ENCODE assay signal across 8 cellular contexts in genomic region chr19:46299004-46299509, GRCh38. TPM values are rescaled to one million over a fixed set of nuclear protein-coding genes. Genes with fewer than 3 reads are reported as not detected.
DNase-seq lines count a peak whose midpoint lies in the region; ATAC-seq and TF ChIP-seq lines count a peak whose summit lies in the region.

No MANE protein-coding gene starts in this region.

- H3K27ac Mint-ChIP-seq in neural progenitor cell: no peak overlapping the region

- H3K36me3 ChIP-seq in ACC112 (ENCODE audit: insufficient read depth, low read length) (no peaks in the 10 kb centered on the region), KMS-11 (ENCODE audit: insufficient read depth) (no peaks in the 10 kb centered on the region), SJCRH30 (no peaks in the 10 kb centered on the region), neural progenitor cell (no peaks in the 10 kb centered on the region)

- H3K4me1 ChIP-seq in ACC112 (ENCODE audit: control insufficient read depth, insufficient read depth, low read length, unreplicated experiment) (peaks cover 38% of the 10 kb centered on the region), KMS-11 (ENCODE audit: low read depth, poor library complexity, severe bottlenecking) (peaks cover 9% of the 10 kb centered on the region), SJCRH30 (peaks cover 30% of the 10 kb centered on the region), neural progenitor cell (peaks cover 45% of the 10 kb centered on the region)

- peak overlapping the region; percentile 21; the same call in 1 of the 2 replicates for H3K27ac ChIP-seq in ACC112 (ENCODE audit: low read depth, low read length)
- no peak overlapping the region for H3K27ac ChIP-seq in KMS-11
- H3K27ac ChIP-seq in SJCRH30: no peak overlapping the region
- H3K27ac ChIP-seq in neural progenitor cell: no peak overlapping the region

- ATAC-seq in HG02588 (IDR thresholded peaks at IDR 0.05; ENCODE audit: unreplicated experiment) (no peak), GM21360 (IDR thresholded peaks at IDR 0.05; ENCODE audit: unreplicated experiment) (no peak), GM18868 (IDR thresholded peaks at IDR 0.05; ENCODE audit: unreplicated experiment) (no peak)

- H3K27me3 ChIP-seq in ACC112 (ENCODE audit: insufficient read depth, low read length): no peaks in the 10 kb centered on the region
- H3K27me3 ChIP-seq in KMS-11 (ENCODE audit: insufficient read depth, low read depth): peaks cover 16% of the 10 kb centered on the region; the same call in 1 of the 2 replicates
- H3K27me3 ChIP-seq in SJCRH30: no peaks in the 10 kb centered on the region
- peaks cover 7% of the 10 kb centered on the region for H3K27me3 ChIP-seq in neural progenitor cell

- H2AFZ ChIP-seq in ACC112 (ENCODE audit: low read length, unreplicated experiment) (no peak overlapping the region), KMS-11 (ENCODE audit: low read depth) (no peak overlapping the region), neural progenitor cell (replicated peaks) (no peak overlapping the region)

- H3K27me3 Mint-ChIP-seq in neural progenitor cell (ENCODE audit: insufficient read depth, low read depth): peaks cover 5% of the 10 kb centered on the region

- H3F3A ChIP-seq in neural progenitor cell (ENCODE audit: low read depth): peaks cover 35% of the 10 kb centered on the region

- peaks cover 32% of the 10 kb centered on the region for H3K4me1 Mint-ChIP-seq in neural progenitor cell

- H3K9ac ChIP-seq in KMS-11: no peak overlapping the region
- H3K9ac ChIP-seq in neural progenitor cell: no peak overlapping the region

- no peak for TF ChIP-seq CTCF in KMS-11 (conservative IDR thresholded peaks at IDR 0.05; ENCODE audit: low read depth, low read length)
- TF ChIP-seq CTCF in fibroblast of mammary gland (conservative IDR thresholded peaks at IDR 0.05; ENCODE audit: control insufficient read depth, insufficient read depth, low read depth, low read length): no peak
- TF ChIP-seq CTCF in neural progenitor cell (IDR thresholded peaks at IDR 0.05): no peak

- H4K20me1 ChIP-seq in KMS-11 (ENCODE audit: insufficient read depth) (no peaks in the 10 kb centered on the region), neural progenitor cell (ENCODE audit: low read depth) (no peaks in the 10 kb centered on the region)

- H3K4me3 ChIP-seq in ACC112 (ENCODE audit: low read depth, low read length) (peak overlapping the region; percentile 76), KMS-11 (IDR thresholded peaks at IDR 0.05; ENCODE audit: insufficient read depth, low read depth, low read length) (no peak overlapping the region), SJCRH30 (peak overlapping the region; percentile 7), fibroblast of mammary gland (ENCODE audit: control insufficient read depth, low read depth, low read length) (peak overlapping the region; percentile 61), neural progenitor cell (no peak overlapping the region)

- H3K9me3 ChIP-seq in SJCRH30 (replicated peaks) (no peaks in the 10 kb centered on the region), neural progenitor cell (ENCODE audit: low read depth) (no peaks in the 10 kb centered on the region)

- H3K9me3 Mint-ChIP-seq in neural progenitor cell: peaks cover 2% of the 10 kb centered on the region

- peak overlapping the region; percentile 24 for H3K4me3 Mint-ChIP-seq in neural progenitor cell

- peaks cover 7% of the 10 kb centered on the region for H3K79me2 ChIP-seq in ACC112 (ENCODE audit: control insufficient read depth, insufficient read depth, low read length, unreplicated experiment)
- no peaks in the 10 kb centered on the region for H3K79me2 ChIP-seq in KMS-11 (ENCODE audit: insufficient read depth, low read depth)
- H3K79me2 ChIP-seq in neural progenitor cell (ENCODE audit: low read depth): peaks cover 20% of the 10 kb centered on the region

- peak; percentile 93 to 95 for DNase-seq in SJCRH30
- peak; percentile 88 for DNase-seq in fibroblast of mammary gland (ENCODE audit: low read depth)
- no peak for DNase-seq in neural progenitor cell (ENCODE audit: low spot score)

- H3K36me3 Mint-ChIP-seq in neural progenitor cell: no peaks in the 10 kb centered on the region

- peak overlapping the region; percentile 54; the same call in 1 of the 2 replicates for H3K4me2 ChIP-seq in KMS-11
- peak overlapping the region; percentile 98 for H3K4me2 ChIP-seq in neural progenitor cell

RNA-seq across cellular contexts. Expression of gene HIF3A, which starts 2.2 kb away (rescaled TPM):
- total RNA-seq in SJCRH30 (2014; rRNA removed; shearing (Covaris generic)): 2.0 and 4.8 TPM in 2 replicates
- total RNA-seq in neural progenitor cell (ENCODE audit: low replicate concordance): 6.7 and 18.0 TPM in 2 replicates

RNA-seq across cellular contexts. Expression of gene PPP5C, which starts 47.8 kb away (rescaled TPM):
- total RNA-seq in SJCRH30 (2014; rRNA removed; shearing (Covaris generic)): 97.7 and 98.1 TPM in 2 replicates
- 63.5 and 97.8 TPM in 2 replicates for total RNA-seq in neural progenitor cell (ENCODE audit: low replicate concordance)

Comparison
In these comparisons a context has a peak if more than half of its experiments do, and no peak if none do; other contexts are left out.
1. H3K4me3 ChIP-seq: peak in ACC112 (single experiment), SJCRH30 (single experiment) and fibroblast of mammary gland (single experiment); none in KMS-11 (single experiment) and neural progenitor cell (single experiment).